ENCODE assay signal across 17 cellular contexts in the genomic region with DNA sequence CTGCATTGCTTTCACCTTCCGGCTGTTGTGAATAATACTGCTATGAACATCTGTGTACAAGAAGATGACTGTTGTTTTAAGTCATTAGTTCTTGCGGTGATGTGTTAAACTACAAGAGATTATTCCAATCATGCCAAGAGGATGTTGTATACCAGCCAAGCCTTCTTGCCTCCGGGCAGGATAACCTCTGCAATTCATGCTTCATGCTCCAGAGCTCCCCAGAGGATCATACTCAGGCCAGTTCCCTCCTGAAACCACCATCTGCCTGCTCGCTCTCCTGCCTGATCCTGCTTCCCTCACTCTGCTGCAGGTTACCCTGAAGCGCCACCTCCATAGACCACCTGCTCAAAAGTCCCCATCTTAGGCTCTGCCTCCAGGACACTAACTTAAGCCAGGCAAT.
DNase-seq lines count a peak whose midpoint lies in the region; ATAC-seq and TF ChIP-seq lines count a peak whose summit lies in the region.
"Had no signal": no experiment of that assay in that cellular context is flagged by ENCODE, and none has a peak within 500 bp of the region (broad histone marks: within the 10 kb centered on the region; RNA-seq: fewer than 3 reads in every experiment).

No MANE protein-coding gene starts in this region.

- peak; percentile 47 for DNase-seq in EH (ENCODE audit: low read depth)
- peak; percentile 11 for DNase-seq in NCI-H446 treated with DMSO at 0.1 percent for 48 hours (lab: John Stamatoyannopoulos, UW)
- DNase-seq in epithelial cell of esophagus (ENCODE audit: low read depth) = peak; percentile 91
- no peak for DNase-seq in posterior vena cava (ENCODE audit: low spot score)
- no peak for DNase-seq in glomerular visceral epithelial cell (ENCODE audit: extremely low spot score)
- DNase-seq in stimulated activated naive CD4-positive, alpha-beta T cell (lab: John Stamatoyannopoulos, UW) = no peak
- DNase-seq: activated CD4-positive, alpha-beta memory T cell treated with anti-CD3 and anti-CD28 coated beads for 36 hours; activated naive CD8-positive, alpha-beta T cell treated with anti-CD3 and anti-CD28 coated beads, Interleukin-2, amount 50 U/mL, for 24 hours; activated T-cell treated with anti-CD3 and anti-CD28 coated beads, Interleukin-2, amount 50 U/mL, for 72 hours; caudate nucleus; CD8-positive, alpha-beta memory T cell; effector memory CD8-positive, alpha-beta T cell; IMR-90; mesenchymal stem cell; MV-4-11 had no signal

- H3K4me1 Mint-ChIP-seq in stimulated activated memory B cell treated with anti-CD40 and anti-IgM and Interleukin-4, amounts not matched to agents 10 μg/mL and 1 μg/mL and 100 μg/mL, for 72 hours = no peaks in the 10 kb centered on the region
- H3K4me1 Mint-ChIP-seq: activated naive CD8-positive, alpha-beta T cell treated with anti-CD3 and anti-CD28 coated beads, Interleukin-2, amount 50 U/mL, for 24 hours; CD8-positive, alpha-beta memory T cell had no signal

- H3K4me3 ChIP-seq in epithelial cell of esophagus (ENCODE audit: low read length) = no peak overlapping the region
- H3K4me3 ChIP-seq: gastroesophageal sphincter had no signal

- peak; percentile 34 for ATAC-seq in stimulated activated memory B cell treated with anti-CD40 and anti-IgM and Interleukin-4, amounts not matched to agents 10 μg/mL and 1 μg/mL and 100 μg/mL, for 72 hours
- ATAC-seq: activated naive CD8-positive, alpha-beta T cell treated with anti-CD3 and anti-CD28 coated beads, Interleukin-2, amount 50 U/mL, for 24 hours; activated T-cell treated with anti-CD3 and anti-CD28 coated beads, Interleukin-2, amount 50 U/mL, for 72 hours; effector memory CD8-positive, alpha-beta T cell; gastroesophageal sphincter had no signal

- H3K4me3 Mint-ChIP-seq in stimulated activated memory B cell treated with anti-CD40 and anti-IgM and Interleukin-4, amounts not matched to agents 10 μg/mL and 1 μg/mL and 100 μg/mL, for 72 hours = no peak overlapping the region
- H3K4me3 Mint-ChIP-seq: activated CD4-positive, alpha-beta memory T cell treated with anti-CD3 and anti-CD28 coated beads for 36 hours; activated naive CD8-positive, alpha-beta T cell treated with anti-CD3 and anti-CD28 coated beads, Interleukin-2, amount 50 U/mL, for 24 hours; activated T-cell treated with anti-CD3 and anti-CD28 coated beads, Interleukin-2, amount 50 U/mL, for 72 hours; CD8-positive, alpha-beta memory T cell; effector memory CD8-positive, alpha-beta T cell had no signal

- no peaks in the 10 kb centered on the region for H3K9me3 Mint-ChIP-seq in stimulated activated memory B cell treated with anti-CD40 and anti-IgM and Interleukin-4, amounts not matched to agents 10 μg/mL and 1 μg/mL and 100 μg/mL, for 72 hours
- H3K9me3 Mint-ChIP-seq: activated naive CD8-positive, alpha-beta T cell treated with anti-CD3 and anti-CD28 coated beads, Interleukin-2, amount 50 U/mL, for 24 hours; CD8-positive, alpha-beta memory T cell; effector memory CD8-positive, alpha-beta T cell had no signal

- no peaks in the 10 kb centered on the region for H3K36me3 Mint-ChIP-seq in stimulated activated memory B cell treated with anti-CD40 and anti-IgM and Interleukin-4, amounts not matched to agents 10 μg/mL and 1 μg/mL and 100 μg/mL, for 72 hours
- H3K36me3 Mint-ChIP-seq: CD8-positive, alpha-beta memory T cell had no signal

- TF ChIP-seq CTCF in epithelial cell of esophagus (IDR thresholded peaks at IDR 0.05; ENCODE audit: insufficient read depth, low read depth, low read length, missing control alignments) = peak; percentile 21

- intact Hi-C loops in posterior vena cava (cut with DNase I) = no loop called here

- H3K27ac Mint-ChIP-seq in stimulated activated memory B cell treated with anti-CD40 and anti-IgM and Interleukin-4, amounts not matched to agents 10 μg/mL and 1 μg/mL and 100 μg/mL, for 72 hours = no peak overlapping the region
- H3K27ac Mint-ChIP-seq: activated CD4-positive, alpha-beta memory T cell treated with anti-CD3 and anti-CD28 coated beads for 36 hours; activated naive CD8-positive, alpha-beta T cell treated with anti-CD3 and anti-CD28 coated beads, Interleukin-2, amount 50 U/mL, for 24 hours; activated T-cell treated with anti-CD3 and anti-CD28 coated beads, Interleukin-2, amount 50 U/mL, for 72 hours; CD8-positive, alpha-beta memory T cell; effector memory CD8-positive, alpha-beta T cell had no signal

- peaks cover 51% of the 10 kb centered on the region for H3K27me3 Mint-ChIP-seq in stimulated activated memory B cell treated with anti-CD40 and anti-IgM and Interleukin-4, amounts not matched to agents 10 μg/mL and 1 μg/mL and 100 μg/mL, for 72 hours

Comparison
In these comparisons a context has a peak if more than half of its experiments do, and no peak if none do; other contexts are left out.
1. DNase-seq: peak in EH (single experiment), NCI-H446 treated with DMSO at 0.1 percent for 48 hours (single experiment) and epithelial cell of esophagus (single experiment); none in posterior vena cava (single experiment), glomerular visceral epithelial cell (single experiment) and stimulated activated naive CD4-positive, alpha-beta T cell (0 of 6).